Comparison of ENCODE assay signal across 23 cellular contexts in genomic region chr5:59286510-59286909, GRCh38.
DNase-seq lines count a peak whose midpoint lies in the region; ATAC-seq, FAIRE-seq and TF ChIP-seq lines count a peak whose summit lies in the region.
"Had no signal": no experiment of that assay in that cellular context is flagged by ENCODE, and none has a peak within 500 bp of the region (broad histone marks: within the 10 kb centered on the region; RNA-seq: fewer than 3 reads in every experiment).

No MANE protein-coding gene starts in this region.

- peak; percentile 72 to 91 for ATAC-seq in lower lobe of right lung
- ATAC-seq: GM12878 had no signal

- H3K4me3 ChIP-seq in endothelial cell of umbilical vein (replicated peaks in 1 of 3; ENCODE audit: insufficient read depth in 1 of 3, low read depth in 1 of 3, low read length in 3 of 3) (no peak overlapping the region), lower lobe of right lung (no peak overlapping the region)
- H3K4me3 ChIP-seq: BLaER1, GM12878 had no signal

- no peak for TF ChIP-seq CTCF in 22Rv1 (IDR thresholded peaks at IDR 0.05)
- no peak for TF ChIP-seq CTCF in endothelial cell of umbilical vein (IDR thresholded peaks at IDR 0.05; ENCODE audit: extremely low read depth in 1 of 2, insufficient read depth in 1 of 2, low read depth in 1 of 2, low read length in 2 of 2)
- TF ChIP-seq CTCF in lower lobe of right lung (IDR thresholded peaks at IDR 0.05), result no peak

- H3K9me3 ChIP-seq in endothelial cell of umbilical vein (replicated peaks; ENCODE audit: control insufficient read depth, insufficient read depth, low read length) (no peaks in the 10 kb centered on the region), lower lobe of right lung (no peaks in the 10 kb centered on the region)
- H3K9me3 ChIP-seq: BE2C, BLaER1 had no signal

- no TSS peak for BruUV-seq in endothelial cell of umbilical vein (replicated peaks; lab: Mats Ljungman, UMichigan)

- no peak for DNase-seq in endothelial cell of umbilical vein (ENCODE audit: low read depth, low spot score)
- no peak for DNase-seq in lower lobe of right lung
- DNase-seq in renal cortical epithelial cell (ENCODE audit: low read depth), result peak; percentile 28
- no peak for DNase-seq in stimulated activated naive CD4-positive, alpha-beta T cell (lab: John Stamatoyannopoulos, UW)
- no peak for DNase-seq in activated CD8-positive, alpha-beta memory T cell treated with anti-CD3 and anti-CD28 coated beads for 24 hours
- no peak for DNase-seq in SHP77 (lab: John Stamatoyannopoulos, UW)
- no peak for DNase-seq in SW 1271 (lab: John Stamatoyannopoulos, UW)
- DNase-seq: ACHN; BE2C; C1 segment of cervical spinal cord; CD4-positive, alpha-beta memory T cell; CD4-positive, CD25-positive, alpha-beta regulatory T cell; CD8-positive, alpha-beta memory T cell; COR-L47; DND-41; EL; GDM1 had no signal

- intact Hi-C loops in endothelial cell of umbilical vein (cut with micrococcal nuclease) (loop anchor here (5.0 kb wide), 1 partner anchor 481 kb away; no protein-coding TSS in a partner anchor), lower lobe of right lung (cut with DNase I) (no loop called here)

- H2AFZ ChIP-seq in endothelial cell of umbilical vein (ENCODE audit: low read depth, low read length), result no peak overlapping the region

- CTCF ChIA-PET in endothelial cell of umbilical vein (lab: Charles Lee), result no interaction called here

- FAIRE-seq in endothelial cell of umbilical vein (lab: Jason Lieb, UNC), result no peak
- FAIRE-seq: D721Med, GM12878, GM12892, GM18507 had no signal

- no peaks in the 10 kb centered on the region for H3K9me1 ChIP-seq in endothelial cell of umbilical vein (replicated peaks; ENCODE audit: control insufficient read depth, extremely low read depth, insufficient read depth, low read length)

- peaks cover 26% of the 10 kb centered on the region for H3K4me1 ChIP-seq in endothelial cell of umbilical vein (ENCODE audit: control insufficient read depth, extremely low read depth, insufficient read depth, low read length)
- no peaks in the 10 kb centered on the region for H3K4me1 ChIP-seq in lower lobe of right lung
- H3K4me1 ChIP-seq: BE2C, BLaER1 had no signal

- TF ChIP-seq POLR2A in endothelial cell of umbilical vein (IDR thresholded peaks at IDR 0.05; ENCODE audit: low read depth, low read length), result no peak

- H3K79me2 ChIP-seq in endothelial cell of umbilical vein (ENCODE audit: control insufficient read depth, insufficient read depth, low read length), result no peaks in the 10 kb centered on the region

- H3K4me2 ChIP-seq in endothelial cell of umbilical vein (ENCODE audit: insufficient read depth, low read length), result no peak overlapping the region
- H3K4me2 ChIP-seq: BLaER1 had no signal

- H3K27me3 ChIP-seq in endothelial cell of umbilical vein (ENCODE audit: control insufficient read depth in 2 of 2, insufficient read depth in 2 of 2, low read length in 2 of 2) (no peaks in the 10 kb centered on the region), lower lobe of right lung (ENCODE audit: low read depth) (no peaks in the 10 kb centered on the region)
- H3K27me3 ChIP-seq: BE2C, BLaER1 had no signal

- POLR2A ChIA-PET in endothelial cell of umbilical vein (lab: Charles Lee), result no interaction called here

- no peaks in the 10 kb centered on the region for H4K20me1 ChIP-seq in endothelial cell of umbilical vein (replicated peaks; ENCODE audit: control insufficient read depth, extremely low read depth, insufficient read depth, low read length)
- H4K20me1 ChIP-seq: BLaER1 had no signal

- H3K36me3 ChIP-seq in endothelial cell of umbilical vein (ENCODE audit: control insufficient read depth in 2 of 2, extremely low read depth in 1 of 2, insufficient read depth in 2 of 2, low read length in 2 of 2) (no peaks in the 10 kb centered on the region), lower lobe of right lung (no peaks in the 10 kb centered on the region)
- H3K36me3 ChIP-seq: BE2C, BLaER1 had no signal

- dilution Hi-C loops in endothelial cell of umbilical vein (cut with MboI; ENCODE audit: extremely low pct_ligation_motif_present, low sequenced_read_pairs), result no loop called here

- peak overlapping the region; percentile 50 for H3K27ac ChIP-seq in 22Rv1
- H3K27ac ChIP-seq in endothelial cell of umbilical vein (ENCODE audit: insufficient read depth, low read depth, low read length), result peak overlapping the region; percentile 92
- H3K27ac ChIP-seq in lower lobe of right lung, result peak overlapping the region; percentile 64
- H3K27ac ChIP-seq: BLaER1 had no signal

- H3K9ac ChIP-seq in endothelial cell of umbilical vein (replicated peaks; ENCODE audit: extremely low read depth, insufficient read depth, low read length), result no peak overlapping the region
- H3K9ac ChIP-seq: BLaER1 had no signal

TF ChIP-seq in endothelial cell of umbilical vein, 7 proteins besides CTCF, POLR2A, EP300 and RAD21:
- TF ChIP-seq MAX (IDR thresholded peaks at IDR 0.05; ENCODE audit: insufficient read depth, insufficient read length) (no peak), GATA2 (IDR thresholded peaks at IDR 0.05; ENCODE audit: insufficient read depth, insufficient read length, low read depth, low read length) (no peak), MYC (IDR thresholded peaks at IDR 0.05; ENCODE audit: low read depth, low read length) (no peak), FOS (IDR thresholded peaks at IDR 0.05; ENCODE audit: borderline replicate concordance, insufficient read depth, low read length) (no peak), POLR2AphosphoS5 (IDR thresholded peaks at IDR 0.05; ENCODE audit: insufficient read depth, low read depth, low read length) (no peak), JUN (IDR thresholded peaks at IDR 0.05; ENCODE audit: borderline replicate concordance, insufficient read depth, insufficient read length, low read depth) (no peak), EZH2 (IDR thresholded peaks at IDR 0.05; ENCODE audit: borderline replicate concordance, low read depth, low read length, severe bottlenecking) (no peak)
TF ChIP-seq in endothelial cell of umbilical vein: peak in this region for 0.
